Comparison of ENCODE assay signal across 10 cellular contexts in genomic region chr12:109850518-109850917, GRCh38. TPM values are rescaled to one million over a fixed set of nuclear protein-coding genes. Genes with fewer than 3 reads are reported as not detected.
"Had no signal": no experiment of that assay in that cellular context is flagged by ENCODE, and none has a peak within 500 bp of the region (broad histone marks: within the 10 kb centered on the region; RNA-seq: fewer than 3 reads in every experiment).

No MANE protein-coding gene starts in this region.

RNA-seq across cellular contexts. Expression of gene TRPV4, which starts 17.3 kb away (rescaled TPM):
- total RNA-seq: activated naive CD4-positive, alpha-beta T cell treated with anti-CD3 and anti-CD28 coated beads for 36 hours; activated naive CD4-positive, alpha-beta T cell treated with anti-CD3 and anti-CD28 coated beads, Interleukin-2, amount 50 U/mL, for 72 hours; activated naive CD8-positive, alpha-beta T cell treated with anti-CD3 and anti-CD28 coated beads for 36 hours; activated naive CD8-positive, alpha-beta T cell treated with anti-CD3 and anti-CD28 coated beads, Interleukin-2, amount 10 ng/mL, durations not matched to agents 7 days and 5 days; activated T-cell treated with anti-CD3 and anti-CD28 coated beads, Interleukin-2, amount 50 U/mL, for 4 hours; activated T-cell treated with anti-CD3 and anti-CD28 coated beads, Interleukin-2, amount 50 U/mL, for 72 hours; activated T-helper 1 cell treated with anti-CD3 and anti-CD28 coated beads, Interleukin-12 subunit alpha, Interleukin-12 subunit beta, Interleukin-2, Interleukin-4 antibody, amounts not matched to agents 30 ng/mL and 10 ng/mL and 1 ng/mL, durations not matched to agents 14 hours and 24 hours and 36 hours; activated T-helper 17 cell treated with anti-CD3 and anti-CD28 coated beads, Interleukin-2, amount 50 U/mL, for 72 hours; activated T-helper 2 cell treated with anti-CD3 and anti-CD28 coated beads, Interferon-gamma antibody, Interleukin-2, Interleukin-4, amounts not matched to agents 10 μg/mL and 5 μg/mL and 100 μg/mL, durations not matched to agents 14 hours and 24 hours and 36 hours; ascending aorta had no signal
